ENCODE assay signal across 1 cellular context in genomic region chr9:137700911-137701310, GRCh38.
TF ChIP-seq lines count a peak whose summit lies in the region.

No MANE protein-coding gene starts in this region.

TF ChIP-seq in endothelial cell of umbilical vein, 7 proteins besides CTCF, POLR2A, EP300 and RAD21:
- TF ChIP-seq GATA2 (IDR thresholded peaks at IDR 0.05; ENCODE audit: insufficient read depth, insufficient read length, low read depth, low read length) (no peak), JUN (IDR thresholded peaks at IDR 0.05; ENCODE audit: borderline replicate concordance, insufficient read depth, insufficient read length, low read depth) (no peak), MYC (IDR thresholded peaks at IDR 0.05; ENCODE audit: low read depth, low read length) (no peak), EZH2 (IDR thresholded peaks at IDR 0.05; ENCODE audit: borderline replicate concordance, low read depth, low read length, severe bottlenecking) (no peak), POLR2AphosphoS5 (IDR thresholded peaks at IDR 0.05; ENCODE audit: insufficient read depth, low read depth, low read length) (no peak), MAX (IDR thresholded peaks at IDR 0.05; ENCODE audit: insufficient read depth, insufficient read length) (no peak), FOS (IDR thresholded peaks at IDR 0.05; ENCODE audit: borderline replicate concordance, insufficient read depth, low read length) (no peak)
